1 cellular context compared by ENCODE assay signal in genomic region chr1:21952806-21953514, GRCh38.
A peak's percentile ranks its signal among the peaks of the same experiment; 100 is the strongest.
TF ChIP-seq lines count a peak whose summit lies in the region.

No MANE protein-coding gene starts in this region.

TF ChIP-seq in HepG2, 621 proteins besides CTCF, POLR2A, EP300 and RAD21:
- no peak for TF ChIP-seq ZNF704 (CRISPR knock-in tag; IDR thresholded peaks at IDR 0.05; ENCODE audit: borderline replicate concordance)
- no peak for TF ChIP-seq SP5 (CRISPR knock-in tag; IDR thresholded peaks at IDR 0.05; ENCODE audit: borderline replicate concordance, low read depth)
- TF ChIP-seq ZNF792 (CRISPR knock-in tag; IDR thresholded peaks at IDR 0.05), result no peak
- TF ChIP-seq ZHX1 (CRISPR knock-in tag; IDR thresholded peaks at IDR 0.05; ENCODE audit: low read depth), result no peak
- peak; percentile 90 for TF ChIP-seq ZNF672 (CRISPR knock-in tag; IDR thresholded peaks at IDR 0.05)
TF ChIP-seq in HepG2: peak in this region for 1.
